1 cellular context compared by ENCODE assay signal in genomic region chr17:2024572-2025219, GRCh38.
TF ChIP-seq lines count a peak whose summit lies in the region.

No MANE protein-coding gene starts in this region.

TF ChIP-seq in IMR-90, 13 proteins besides CTCF, POLR2A, EP300 and RAD21 (continued from another document):
- no peak for TF ChIP-seq CEBPB (IDR thresholded peaks at IDR 0.05; ENCODE audit: low read depth, low read length)
- TF ChIP-seq ELK1 (IDR thresholded peaks at IDR 0.05; ENCODE audit: borderline replicate concordance, low read depth, low read length) = no peak
- no peak for TF ChIP-seq USF2 (IDR thresholded peaks at IDR 0.05; ENCODE audit: low read depth, low read length)
- TF ChIP-seq RFX5 (IDR thresholded peaks at IDR 0.05; ENCODE audit: low read depth, low read length) = no peak
- no peak for TF ChIP-seq RCOR1 (IDR thresholded peaks at IDR 0.05; ENCODE audit: insufficient replicate concordance, low read length)
- no peak for TF ChIP-seq NFE2L2 (IDR thresholded peaks at IDR 0.05; ENCODE audit: low read depth, low read length)
- TF ChIP-seq CHD1 (IDR thresholded peaks at IDR 0.05; ENCODE audit: low read depth, low read length) = no peak
- no peak for TF ChIP-seq FOS (IDR thresholded peaks at IDR 0.05; ENCODE audit: low read depth, low read length)
- TF ChIP-seq SMC3 (IDR thresholded peaks at IDR 0.05; ENCODE audit: low read depth, low read length) = no peak
- no peak for TF ChIP-seq MAZ (IDR thresholded peaks at IDR 0.05; ENCODE audit: borderline replicate concordance, low read depth, low read length)
- no peak for TF ChIP-seq BHLHE40 (IDR thresholded peaks at IDR 0.05; ENCODE audit: low read depth, low read length)
- TF ChIP-seq MXI1 (IDR thresholded peaks at IDR 0.05; ENCODE audit: borderline replicate concordance, low read depth, low read length) = no peak
